1 cellular context compared by ENCODE assay signal in genomic region chr10:119080521-119081259, GRCh38.
A peak's percentile ranks its signal among the peaks of the same experiment; 100 is the strongest.
TF ChIP-seq lines count a peak whose summit lies in the region.

A gene with protein sequence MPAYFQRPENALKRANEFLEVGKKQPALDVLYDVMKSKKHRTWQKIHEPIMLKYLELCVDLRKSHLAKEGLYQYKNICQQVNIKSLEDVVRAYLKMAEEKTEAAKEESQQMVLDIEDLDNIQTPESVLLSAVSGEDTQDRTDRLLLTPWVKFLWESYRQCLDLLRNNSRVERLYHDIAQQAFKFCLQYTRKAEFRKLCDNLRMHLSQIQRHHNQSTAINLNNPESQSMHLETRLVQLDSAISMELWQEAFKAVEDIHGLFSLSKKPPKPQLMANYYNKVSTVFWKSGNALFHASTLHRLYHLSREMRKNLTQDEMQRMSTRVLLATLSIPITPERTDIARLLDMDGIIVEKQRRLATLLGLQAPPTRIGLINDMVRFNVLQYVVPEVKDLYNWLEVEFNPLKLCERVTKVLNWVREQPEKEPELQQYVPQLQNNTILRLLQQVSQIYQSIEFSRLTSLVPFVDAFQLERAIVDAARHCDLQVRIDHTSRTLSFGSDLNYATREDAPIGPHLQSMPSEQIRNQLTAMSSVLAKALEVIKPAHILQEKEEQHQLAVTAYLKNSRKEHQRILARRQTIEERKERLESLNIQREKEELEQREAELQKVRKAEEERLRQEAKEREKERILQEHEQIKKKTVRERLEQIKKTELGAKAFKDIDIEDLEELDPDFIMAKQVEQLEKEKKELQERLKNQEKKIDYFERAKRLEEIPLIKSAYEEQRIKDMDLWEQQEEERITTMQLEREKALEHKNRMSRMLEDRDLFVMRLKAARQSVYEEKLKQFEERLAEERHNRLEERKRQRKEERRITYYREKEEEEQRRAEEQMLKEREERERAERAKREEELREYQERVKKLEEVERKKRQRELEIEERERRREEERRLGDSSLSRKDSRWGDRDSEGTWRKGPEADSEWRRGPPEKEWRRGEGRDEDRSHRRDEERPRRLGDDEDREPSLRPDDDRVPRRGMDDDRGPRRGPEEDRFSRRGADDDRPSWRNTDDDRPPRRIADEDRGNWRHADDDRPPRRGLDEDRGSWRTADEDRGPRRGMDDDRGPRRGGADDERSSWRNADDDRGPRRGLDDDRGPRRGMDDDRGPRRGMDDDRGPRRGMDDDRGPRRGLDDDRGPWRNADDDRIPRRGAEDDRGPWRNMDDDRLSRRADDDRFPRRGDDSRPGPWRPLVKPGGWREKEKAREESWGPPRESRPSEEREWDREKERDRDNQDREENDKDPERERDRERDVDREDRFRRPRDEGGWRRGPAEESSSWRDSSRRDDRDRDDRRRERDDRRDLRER (N-terminal part only) (minus strand): TSS chr10:119080817. CDS start chr10:119080676, 141 bp downstream.

TF ChIP-seq in K562, 482 proteins besides CTCF, POLR2A, EP300 and RAD21 (continued from another document and continues in another):
- TF ChIP-seq, protein P1, sequence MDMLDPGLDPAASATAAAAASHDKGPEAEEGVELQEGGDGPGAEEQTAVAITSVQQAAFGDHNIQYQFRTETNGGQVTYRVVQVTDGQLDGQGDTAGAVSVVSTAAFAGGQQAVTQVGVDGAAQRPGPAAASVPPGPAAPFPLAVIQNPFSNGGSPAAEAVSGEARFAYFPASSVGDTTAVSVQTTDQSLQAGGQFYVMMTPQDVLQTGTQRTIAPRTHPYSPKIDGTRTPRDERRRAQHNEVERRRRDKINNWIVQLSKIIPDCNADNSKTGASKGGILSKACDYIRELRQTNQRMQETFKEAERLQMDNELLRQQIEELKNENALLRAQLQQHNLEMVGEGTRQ (CRISPR knock-in tag; IDR thresholded peaks at IDR 0.05): peak; percentile 91
- no peak for TF ChIP-seq SRSF1 (IDR thresholded peaks at IDR 0.05; ENCODE audit: low read depth, low read length)
- TF ChIP-seq GATAD2A (IDR thresholded peaks at IDR 0.05): no peak
- TF ChIP-seq, protein P2, sequence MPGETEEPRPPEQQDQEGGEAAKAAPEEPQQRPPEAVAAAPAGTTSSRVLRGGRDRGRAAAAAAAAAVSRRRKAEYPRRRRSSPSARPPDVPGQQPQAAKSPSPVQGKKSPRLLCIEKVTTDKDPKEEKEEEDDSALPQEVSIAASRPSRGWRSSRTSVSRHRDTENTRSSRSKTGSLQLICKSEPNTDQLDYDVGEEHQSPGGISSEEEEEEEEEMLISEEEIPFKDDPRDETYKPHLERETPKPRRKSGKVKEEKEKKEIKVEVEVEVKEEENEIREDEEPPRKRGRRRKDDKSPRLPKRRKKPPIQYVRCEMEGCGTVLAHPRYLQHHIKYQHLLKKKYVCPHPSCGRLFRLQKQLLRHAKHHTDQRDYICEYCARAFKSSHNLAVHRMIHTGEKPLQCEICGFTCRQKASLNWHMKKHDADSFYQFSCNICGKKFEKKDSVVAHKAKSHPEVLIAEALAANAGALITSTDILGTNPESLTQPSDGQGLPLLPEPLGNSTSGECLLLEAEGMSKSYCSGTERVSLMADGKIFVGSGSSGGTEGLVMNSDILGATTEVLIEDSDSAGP (CRISPR knock-in tag; IDR thresholded peaks at IDR 0.05): no peak
- TF ChIP-seq EGR1 (conservative IDR thresholded peaks at IDR 0.05): no peak; the same call in none of the 2 replicates
- no peak for TF ChIP-seq PHF20 (IDR thresholded peaks at IDR 0.05; ENCODE audit: partially characterized antibody)
- no peak for TF ChIP-seq ILF3 (IDR thresholded peaks at IDR 0.05; ENCODE audit: borderline replicate concordance)
- TF ChIP-seq SETDB1 (IDR thresholded peaks at IDR 0.05; ENCODE audit: low read length): no peak
- no peak for TF ChIP-seq SLC30A9 (CRISPR knock-in tag; IDR thresholded peaks at IDR 0.05)
- TF ChIP-seq, protein P3, sequence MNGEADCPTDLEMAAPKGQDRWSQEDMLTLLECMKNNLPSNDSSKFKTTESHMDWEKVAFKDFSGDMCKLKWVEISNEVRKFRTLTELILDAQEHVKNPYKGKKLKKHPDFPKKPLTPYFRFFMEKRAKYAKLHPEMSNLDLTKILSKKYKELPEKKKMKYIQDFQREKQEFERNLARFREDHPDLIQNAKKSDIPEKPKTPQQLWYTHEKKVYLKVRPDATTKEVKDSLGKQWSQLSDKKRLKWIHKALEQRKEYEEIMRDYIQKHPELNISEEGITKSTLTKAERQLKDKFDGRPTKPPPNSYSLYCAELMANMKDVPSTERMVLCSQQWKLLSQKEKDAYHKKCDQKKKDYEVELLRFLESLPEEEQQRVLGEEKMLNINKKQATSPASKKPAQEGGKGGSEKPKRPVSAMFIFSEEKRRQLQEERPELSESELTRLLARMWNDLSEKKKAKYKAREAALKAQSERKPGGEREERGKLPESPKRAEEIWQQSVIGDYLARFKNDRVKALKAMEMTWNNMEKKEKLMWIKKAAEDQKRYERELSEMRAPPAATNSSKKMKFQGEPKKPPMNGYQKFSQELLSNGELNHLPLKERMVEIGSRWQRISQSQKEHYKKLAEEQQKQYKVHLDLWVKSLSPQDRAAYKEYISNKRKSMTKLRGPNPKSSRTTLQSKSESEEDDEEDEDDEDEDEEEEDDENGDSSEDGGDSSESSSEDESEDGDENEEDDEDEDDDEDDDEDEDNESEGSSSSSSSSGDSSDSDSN (IDR thresholded peaks at IDR 0.05; ENCODE audit: borderline replicate concordance in 1 of 2, low read depth in 2 of 2, low read length in 2 of 2): peak in 1 of 2 experiments; percentile 26; a peak in 1 of 4 replicates
- peak; percentile 45; the same call in 1 of the 2 replicates for TF ChIP-seq SMAD4 (CRISPR knock-in tag; conservative IDR thresholded peaks at IDR 0.05)
- no peak for TF ChIP-seq EWSR1 (IDR thresholded peaks at IDR 0.05; ENCODE audit: borderline replicate concordance, low read depth, partially characterized antibody)
- TF ChIP-seq NFIC (IDR thresholded peaks at IDR 0.05): peak; percentile 75
- TF ChIP-seq, protein P4, sequence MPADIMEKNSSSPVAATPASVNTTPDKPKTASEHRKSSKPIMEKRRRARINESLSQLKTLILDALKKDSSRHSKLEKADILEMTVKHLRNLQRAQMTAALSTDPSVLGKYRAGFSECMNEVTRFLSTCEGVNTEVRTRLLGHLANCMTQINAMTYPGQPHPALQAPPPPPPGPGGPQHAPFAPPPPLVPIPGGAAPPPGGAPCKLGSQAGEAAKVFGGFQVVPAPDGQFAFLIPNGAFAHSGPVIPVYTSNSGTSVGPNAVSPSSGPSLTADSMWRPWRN (IDR thresholded peaks at IDR 0.05; ENCODE audit: low read depth): no peak
- no peak for TF ChIP-seq FOXP4 (CRISPR knock-in tag; IDR thresholded peaks at IDR 0.05; ENCODE audit: borderline replicate concordance)
- TF ChIP-seq TRIM24 (IDR thresholded peaks at IDR 0.05): peak in 1 of 2 experiments; percentile 47; a peak in 2 of 4 replicates
- TF ChIP-seq HDAC3 (IDR thresholded peaks at IDR 0.05; ENCODE audit: borderline replicate concordance, partially characterized antibody): no peak
- no peak for TF ChIP-seq SAFB (IDR thresholded peaks at IDR 0.05; ENCODE audit: borderline replicate concordance, low read depth, low read length)
- TF ChIP-seq RFX5 (IDR thresholded peaks at IDR 0.05; ENCODE audit: low read depth, low read length): no peak
- no peak for TF ChIP-seq SIN3B (IDR thresholded peaks at IDR 0.05; ENCODE audit: low read depth)
- TF ChIP-seq PHB2 (IDR thresholded peaks at IDR 0.05; ENCODE audit: low read depth): no peak
- no peak for TF ChIP-seq GTF3C2 (IDR thresholded peaks at IDR 0.05; ENCODE audit: borderline replicate concordance, extremely low read depth, insufficient read length)
- TF ChIP-seq, protein P5, sequence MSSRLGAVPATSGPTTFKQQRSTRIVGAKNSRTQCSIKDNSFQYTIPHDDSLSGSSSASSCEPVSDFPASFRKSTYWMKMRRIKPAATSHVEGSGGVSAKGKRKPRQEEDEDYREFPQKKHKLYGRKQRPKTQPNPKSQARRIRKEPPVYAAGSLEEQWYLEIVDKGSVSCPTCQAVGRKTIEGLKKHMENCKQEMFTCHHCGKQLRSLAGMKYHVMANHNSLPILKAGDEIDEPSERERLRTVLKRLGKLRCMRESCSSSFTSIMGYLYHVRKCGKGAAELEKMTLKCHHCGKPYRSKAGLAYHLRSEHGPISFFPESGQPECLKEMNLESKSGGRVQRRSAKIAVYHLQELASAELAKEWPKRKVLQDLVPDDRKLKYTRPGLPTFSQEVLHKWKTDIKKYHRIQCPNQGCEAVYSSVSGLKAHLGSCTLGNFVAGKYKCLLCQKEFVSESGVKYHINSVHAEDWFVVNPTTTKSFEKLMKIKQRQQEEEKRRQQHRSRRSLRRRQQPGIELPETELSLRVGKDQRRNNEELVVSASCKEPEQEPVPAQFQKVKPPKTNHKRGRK (tag; IDR thresholded peaks at IDR 0.05): no peak
- no peak for TF ChIP-seq ZNF134 (CRISPR knock-in tag; conservative IDR thresholded peaks at IDR 0.05)
- TF ChIP-seq ZNF699 (CRISPR knock-in tag; IDR thresholded peaks at IDR 0.05; ENCODE audit: insufficient replicate concordance): no peak
- no peak for TF ChIP-seq ELF2 (CRISPR knock-in tag; IDR thresholded peaks at IDR 0.05)
- no peak for TF ChIP-seq ZKSCAN1 (IDR thresholded peaks at IDR 0.05; ENCODE audit: low read depth, low read length)
- TF ChIP-seq, protein P6, sequence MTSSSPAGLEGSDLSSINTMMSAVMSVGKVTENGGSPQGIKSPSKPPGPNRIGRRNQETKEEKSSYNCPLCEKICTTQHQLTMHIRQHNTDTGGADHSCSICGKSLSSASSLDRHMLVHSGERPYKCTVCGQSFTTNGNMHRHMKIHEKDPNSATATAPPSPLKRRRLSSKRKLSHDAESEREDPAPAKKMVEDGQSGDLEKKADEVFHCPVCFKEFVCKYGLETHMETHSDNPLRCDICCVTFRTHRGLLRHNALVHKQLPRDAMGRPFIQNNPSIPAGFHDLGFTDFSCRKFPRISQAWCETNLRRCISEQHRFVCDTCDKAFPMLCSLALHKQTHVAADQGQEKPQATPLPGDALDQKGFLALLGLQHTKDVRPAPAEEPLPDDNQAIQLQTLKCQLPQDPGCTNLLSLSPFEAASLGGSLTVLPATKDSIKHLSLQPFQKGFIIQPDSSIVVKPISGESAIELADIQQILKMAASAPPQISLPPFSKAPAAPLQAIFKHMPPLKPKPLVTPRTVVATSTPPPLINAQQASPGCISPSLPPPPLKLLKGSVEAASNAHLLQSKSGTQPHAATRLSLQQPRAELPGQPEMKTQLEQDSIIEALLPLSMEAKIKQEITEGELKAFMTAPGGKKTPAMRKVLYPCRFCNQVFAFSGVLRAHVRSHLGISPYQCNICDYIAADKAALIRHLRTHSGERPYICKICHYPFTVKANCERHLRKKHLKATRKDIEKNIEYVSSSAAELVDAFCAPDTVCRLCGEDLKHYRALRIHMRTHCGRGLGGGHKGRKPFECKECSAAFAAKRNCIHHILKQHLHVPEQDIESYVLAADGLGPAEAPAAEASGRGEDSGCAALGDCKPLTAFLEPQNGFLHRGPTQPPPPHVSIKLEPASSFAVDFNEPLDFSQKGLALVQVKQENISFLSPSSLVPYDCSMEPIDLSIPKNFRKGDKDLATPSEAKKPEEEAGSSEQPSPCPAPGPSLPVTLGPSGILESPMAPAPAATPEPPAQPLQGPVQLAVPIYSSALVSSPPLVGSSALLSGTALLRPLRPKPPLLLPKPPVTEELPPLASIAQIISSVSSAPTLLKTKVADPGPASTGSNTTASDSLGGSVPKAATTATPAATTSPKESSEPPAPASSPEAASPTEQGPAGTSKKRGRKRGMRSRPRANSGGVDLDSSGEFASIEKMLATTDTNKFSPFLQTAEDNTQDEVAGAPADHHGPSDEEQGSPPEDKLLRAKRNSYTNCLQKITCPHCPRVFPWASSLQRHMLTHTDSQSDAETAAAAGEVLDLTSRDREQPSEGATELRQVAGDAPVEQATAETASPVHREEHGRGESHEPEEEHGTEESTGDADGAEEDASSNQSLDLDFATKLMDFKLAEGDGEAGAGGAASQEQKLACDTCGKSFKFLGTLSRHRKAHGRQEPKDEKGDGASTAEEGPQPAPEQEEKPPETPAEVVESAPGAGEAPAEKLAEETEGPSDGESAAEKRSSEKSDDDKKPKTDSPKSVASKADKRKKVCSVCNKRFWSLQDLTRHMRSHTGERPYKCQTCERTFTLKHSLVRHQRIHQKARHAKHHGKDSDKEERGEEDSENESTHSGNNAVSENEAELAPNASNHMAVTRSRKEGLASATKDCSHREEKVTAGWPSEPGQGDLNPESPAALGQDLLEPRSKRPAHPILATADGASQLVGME (CRISPR knock-in tag; IDR thresholded peaks at IDR 0.05): no peak
- TF ChIP-seq ESRRA (IDR thresholded peaks at IDR 0.05; ENCODE audit: borderline replicate concordance, low read depth): peak; percentile 9; the same call in 1 of the 2 replicates
- TF ChIP-seq ZNF23 (CRISPR knock-in tag; IDR thresholded peaks at IDR 0.05): no peak
- no peak for TF ChIP-seq KLF13 (tag; IDR thresholded peaks at IDR 0.05; ENCODE audit: borderline replicate concordance, low read depth)
- TF ChIP-seq ZNF431 (CRISPR knock-in tag; IDR thresholded peaks at IDR 0.05): no peak; the same call in 1 of the 2 replicates
- TF ChIP-seq KAT7 (CRISPR knock-in tag; IDR thresholded peaks at IDR 0.05; ENCODE audit: borderline replicate concordance): no peak
- no peak for TF ChIP-seq SMARCA5 (IDR thresholded peaks at IDR 0.05)
- TF ChIP-seq NONO (IDR thresholded peaks at IDR 0.05; ENCODE audit: low read depth in 2 of 2, low read length in 1 of 2): 0 out of 4 replicates have a peak, but pooled peaks of 1 of the 2 experiments have one; percentile 36
